8 cellular contexts compared by ENCODE assay signal in the genomic region with DNA sequence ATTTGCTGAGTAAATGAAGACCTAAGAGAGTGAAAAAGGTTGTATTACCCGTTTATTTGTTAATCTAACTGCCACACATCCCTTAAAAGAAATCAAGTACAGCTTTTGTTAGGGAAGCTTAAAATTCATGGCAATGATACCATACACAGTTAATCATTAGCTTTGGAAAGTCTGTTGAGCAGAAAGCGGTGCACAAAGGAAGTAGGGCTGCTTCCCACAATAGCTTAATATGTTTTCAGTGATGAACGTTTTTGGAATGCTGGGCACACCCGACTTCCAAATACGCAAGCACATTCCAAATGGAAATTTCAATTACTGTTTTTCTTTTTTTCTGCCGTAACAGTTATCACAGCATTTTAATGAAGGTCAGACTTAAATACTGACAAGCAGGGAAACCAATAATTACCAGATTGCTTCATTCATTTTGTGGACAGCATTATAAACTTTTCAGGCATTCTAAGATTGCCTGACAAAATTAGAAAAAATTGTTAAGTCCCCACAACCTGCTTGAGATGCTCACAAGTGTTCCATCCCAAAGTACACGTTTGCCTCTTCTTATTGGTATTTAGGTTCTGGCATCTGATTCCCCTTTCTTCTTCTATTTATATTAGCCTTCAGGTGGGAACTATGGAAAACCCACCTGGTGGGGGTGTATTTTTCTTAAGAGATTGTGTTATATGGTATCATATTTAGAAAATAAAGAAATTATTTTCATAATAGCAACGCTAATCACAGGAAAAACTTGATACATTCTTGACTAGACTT. TPM values are rescaled to one million over a fixed set of nuclear protein-coding genes. Genes with fewer than 3 reads are reported as not detected.
DNase-seq lines count a peak whose midpoint lies in the region; ATAC-seq and TF ChIP-seq lines count a peak whose summit lies in the region.

No MANE protein-coding gene starts in this region.

- peak overlapping the region; percentile 100 for H3K27ac ChIP-seq in SJSA1

- no peaks in the 10 kb centered on the region for H3K27me3 Mint-ChIP-seq in osteocyte (ENCODE audit: unreplicated experiment)

- H3K36me3 ChIP-seq in SJSA1 (peaks cover 17% of the 10 kb centered on the region), BE2C (peaks cover 12% of the 10 kb centered on the region; the same call in 1 of the 2 replicates)

- intact Hi-C loops in left cardiac atrium (cut with DNase I) (no loop called here), left ventricle myocardium superior (cut with micrococcal nuclease) (no loop called here)

- peak; percentile 25 for DNase-seq in left cardiac atrium
- DNase-seq in left ventricle myocardium superior = no peak
- DNase-seq in SJSA1 (ENCODE audit: low read depth in 1 of 2, low spot score in 2 of 2) = peak; percentile 79 to 91
- peak; percentile 95 for DNase-seq in fibroblast of pulmonary artery (ENCODE audit: low read depth)
- DNase-seq in osteocyte (ENCODE audit: extremely low spot score, unreplicated experiment) = no peak
- no peak for DNase-seq in BE2C

- TF ChIP-seq CTCF in fibroblast of pulmonary artery (IDR thresholded peaks at IDR 0.05; ENCODE audit: low read length, missing control alignments) (no peak), osteocyte (IDR thresholded peaks at IDR 0.05) (no peak), BE2C (IDR thresholded peaks at IDR 0.05; ENCODE audit: low read depth, low read length) (no peak)

- no peaks in the 10 kb centered on the region for H3K9me3 Mint-ChIP-seq in osteocyte (ENCODE audit: unreplicated experiment)

- peaks cover 53% of the 10 kb centered on the region for H3K4me1 Mint-ChIP-seq in osteocyte (ENCODE audit: unreplicated experiment)

- peaks cover 39% of the 10 kb centered on the region for H3K4me1 ChIP-seq in SJSA1 (replicated peaks)
- H3K4me1 ChIP-seq in BE2C = no peaks in the 10 kb centered on the region

- H3K27me3 ChIP-seq in SJSA1 (replicated peaks) (no peaks in the 10 kb centered on the region), BE2C (no peaks in the 10 kb centered on the region)

- no peaks in the 10 kb centered on the region for H3K36me3 Mint-ChIP-seq in osteocyte (ENCODE audit: unreplicated experiment)

- peak in 1 of 2 donors; percentile 64 for ATAC-seq in left cardiac atrium
- no peak for ATAC-seq in left ventricle myocardium superior
- no peak for ATAC-seq in activated CD4-positive, CD25-positive, alpha-beta regulatory T cell treated with anti-CD3 and anti-CD28 coated beads, Interleukin-2, amount 50 U/mL, for 24 hours
- no peak for ATAC-seq in HG02763 (IDR thresholded peaks at IDR 0.05; ENCODE audit: unreplicated experiment)

- H3K4me3 Mint-ChIP-seq in osteocyte (ENCODE audit: unreplicated experiment) = peak overlapping the region; percentile 100

- no peaks in the 10 kb centered on the region for H3K9me3 ChIP-seq in SJSA1 (replicated peaks)
- H3K9me3 ChIP-seq in BE2C = no peaks in the 10 kb centered on the region

- H3K4me3 ChIP-seq in SJSA1 = peak overlapping the region; percentile 53
- H3K4me3 ChIP-seq in fibroblast of pulmonary artery (replicated peaks; ENCODE audit: low read depth, low read length) = peak overlapping the region; percentile 82
- H3K4me3 ChIP-seq in BE2C (ENCODE audit: low read depth, low read length) = no peak overlapping the region

- peak overlapping the region; percentile 93 for H3K27ac Mint-ChIP-seq in osteocyte (ENCODE audit: unreplicated experiment)

RNA-seq across cellular contexts. Expression of a gene that starts 1.1 kb away (rescaled TPM):
- total RNA-seq in left cardiac atrium = 1 to 10 TPM; 5.6 to 5.8 TPM
- 4.8 TPM for total RNA-seq in left ventricle myocardium superior
- 84.6 and 97.0 TPM in 2 replicates for total RNA-seq in SJSA1 (2014; rRNA removed; shearing (Covaris generic))
- total RNA-seq in osteocyte = 15.8 and 18.9 TPM in 2 replicates
- 13.5 TPM for polyA plus RNA-seq in BE2C (2012; ENCODE audit: insufficient read depth, insufficient read length, low read depth)

RNA-seq across cellular contexts. Expression of a gene that starts 38.5 kb away (rescaled TPM):
- total RNA-seq in left cardiac atrium (10 to 100 TPM; 21.4 to 25.5 TPM), left ventricle myocardium superior (63.6 TPM), osteocyte (6.7 and 8.1 TPM in 2 replicates)
- 9.7 and 16.4 TPM in 2 replicates for total RNA-seq in SJSA1 (2014; rRNA removed; shearing (Covaris generic))
- 4.0 TPM for polyA plus RNA-seq in BE2C (2012; ENCODE audit: insufficient read depth, insufficient read length, low read depth)

Comparison
In these comparisons a context has a peak if more than half of its experiments do, and no peak if none do; other contexts are left out.
1. DNase-seq: peak in left cardiac atrium (single experiment), SJSA1 (2 of 2) and fibroblast of pulmonary artery (single experiment); none in left ventricle myocardium superior (single experiment), osteocyte (single experiment) and BE2C (single experiment).